Comparison of ENCODE assay signal across 7 cellular contexts in genomic region chr1:86703696-86704455, GRCh38. TPM values are rescaled to one million over a fixed set of nuclear protein-coding genes. Genes with fewer than 3 reads are reported as not detected.
DNase-seq lines count a peak whose midpoint lies in the region; ATAC-seq and TF ChIP-seq lines count a peak whose summit lies in the region.

No MANE protein-coding gene starts in this region.

- no peaks in the 10 kb centered on the region; the same call in 1 of the 2 replicates for H3K36me3 ChIP-seq in HAP-1 (replicated peaks)
- no peaks in the 10 kb centered on the region for H3K36me3 ChIP-seq in MM.1S (replicated peaks; ENCODE audit: insufficient read depth, low read length)
- H3K36me3 ChIP-seq in duodenal mucosa (ENCODE audit: control insufficient read depth in 1 of 2, insufficient read depth in 2 of 2, low read length in 2 of 2), result no peaks in the 10 kb centered on the region

- peak overlapping the region; percentile 95 for H3K27ac Mint-ChIP-seq in T-helper 17 cell

- H3K4me3 ChIP-seq in HAP-1, result peak overlapping the region; percentile 77
- peak overlapping the region; percentile 85 for H3K4me3 ChIP-seq in MM.1S (ENCODE audit: low read length)
- peak overlapping the region; percentile 91 to 93 for H3K4me3 ChIP-seq in duodenal mucosa (ENCODE audit: low read depth in 1 of 2, low read length in 2 of 2)

- H2AFZ ChIP-seq in MM.1S (ENCODE audit: low read length), result peak overlapping the region; percentile 74

- peaks cover 7% of the 10 kb centered on the region for H3K36me3 Mint-ChIP-seq in T-helper 17 cell (ENCODE audit: low read depth)

- TF ChIP-seq CTCF in GM13976 (IDR thresholded peaks at IDR 0.05; ENCODE audit: borderline replicate concordance, control extremely low read depth, extremely low read depth, insufficient read depth, missing control alignments), result no peak
- TF ChIP-seq CTCF in MM.1S (IDR thresholded peaks at IDR 0.05; ENCODE audit: low read length), result no peak

- H4K20me1 ChIP-seq in MM.1S (ENCODE audit: insufficient read depth, low read length), result 0 out of 2 replicates have a peak, but pooled peaks cover 3% of the 10 kb centered on the region

- in situ Hi-C loops in GM13976 (cut with MboI; ENCODE audit: low sequenced_read_pairs, unreplicated experiment), result no loop called here
- in situ Hi-C loops in HAP-1 (cut with MboI; ENCODE audit: low sequenced_read_pairs), result no loop called here

- H3K27me3 Mint-ChIP-seq in T-helper 17 cell, result no peaks in the 10 kb centered on the region

- H3K4me2 ChIP-seq in MM.1S (ENCODE audit: low read depth, low read length), result peak overlapping the region; percentile 92

- H3K4me1 Mint-ChIP-seq in T-helper 17 cell, result peaks cover 30% of the 10 kb centered on the region

- H3K9me3 ChIP-seq in HAP-1 (no peaks in the 10 kb centered on the region), MM.1S (replicated peaks; ENCODE audit: insufficient read depth, low read length) (no peaks in the 10 kb centered on the region), T-helper 17 cell (ENCODE audit: control insufficient read depth, low read length, poor library complexity, severe bottlenecking) (no peaks in the 10 kb centered on the region), duodenal mucosa (ENCODE audit: control insufficient read depth in 1 of 2, low read length in 2 of 2) (no peaks in the 10 kb centered on the region)

- H3K4me1 ChIP-seq in HAP-1 (peaks cover 17% of the 10 kb centered on the region), MM.1S (ENCODE audit: low read length) (0 out of 2 replicates have a peak, but pooled peaks cover 14% of the 10 kb centered on the region), duodenal mucosa (ENCODE audit: control insufficient read depth in 1 of 2, insufficient read depth in 2 of 2, low read length in 2 of 2) (peaks cover 15 to 19% of the 10 kb centered on the region in 2 donors)

- peaks cover 39% of the 10 kb centered on the region for H3K79me2 ChIP-seq in MM.1S (ENCODE audit: low read length)

- peak; percentile 50 for ATAC-seq in T-helper 17 cell

- H3K27me3 ChIP-seq in HAP-1 (ENCODE audit: low read depth) (no peaks in the 10 kb centered on the region), MM.1S (replicated peaks; ENCODE audit: insufficient read depth, low read length) (no peaks in the 10 kb centered on the region; the same call in 1 of the 2 replicates), duodenal mucosa (ENCODE audit: control insufficient read depth in 1 of 2, insufficient read depth in 2 of 2, low read length in 2 of 2) (no peaks in the 10 kb centered on the region)

- peaks cover 14% of the 10 kb centered on the region for H3F3A ChIP-seq in MM.1S (ENCODE audit: insufficient read depth, low read length)

- H3K9ac ChIP-seq in MM.1S (ENCODE audit: low read length) (peak overlapping the region; percentile 71; the same call in 1 of the 2 replicates), duodenal mucosa (ENCODE audit: low read depth in 1 of 2, low read length in 2 of 2) (peak overlapping the region; percentile 86 to 89)

- no peaks in the 10 kb centered on the region for H3K9me2 ChIP-seq in MM.1S (replicated peaks; ENCODE audit: insufficient read depth, low read length)

- DNase-seq in GM13976 (ENCODE audit: low spot score) (peak; percentile 36), HAP-1 (ENCODE audit: low spot score in 2 of 2) (peak; percentile 6 to 58), MM.1S (no peak), T-helper 17 cell (peak in 1 of 3 donors; percentile 20), medulla oblongata (ENCODE audit: extremely low spot score) (peak; percentile 72)

- H3K4me3 Mint-ChIP-seq in T-helper 17 cell, result peak overlapping the region; percentile 98

- H3K27ac ChIP-seq in MM.1S (ENCODE audit: low read length) (peak overlapping the region; percentile 95; the same call in 1 of the 2 replicates), duodenal mucosa (ENCODE audit: low read depth, low read length) (peak overlapping the region; percentile 96), temporal lobe (ENCODE audit: low read depth, low read length) (peak overlapping the region; percentile 91)

RNA-seq across cellular contexts. Expression of gene SH3GLB1, which starts 0.5 kb away (rescaled TPM):
- total RNA-seq in T-helper 17 cell (10 to 100 TPM; 54.3 to 61.5 TPM), temporal lobe (115 TPM)
